ENCODE assay signal across 1 cellular context in the genomic region with DNA sequence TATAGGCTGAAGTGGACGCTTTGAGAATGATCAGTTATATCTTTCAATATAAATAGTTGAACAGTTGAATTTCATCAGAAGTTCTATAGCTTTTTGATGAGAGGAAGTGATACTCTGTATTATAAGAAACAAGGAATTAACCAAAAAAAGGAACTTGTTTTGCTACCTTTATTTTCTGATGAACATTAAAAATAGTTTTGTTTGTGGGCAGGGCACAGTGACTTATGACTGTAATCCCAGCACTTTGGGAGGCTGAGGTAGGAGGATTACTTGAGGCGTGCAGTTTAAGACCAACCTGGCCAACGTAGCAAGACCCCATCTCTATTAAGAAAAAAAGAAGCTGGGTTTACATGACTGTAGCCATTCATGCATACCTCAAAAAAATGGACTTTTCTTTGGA.
TF ChIP-seq lines count a peak whose summit lies in the region.

No MANE protein-coding gene starts in this region.

TF ChIP-seq in K562, 482 proteins besides CTCF, POLR2A, EP300 and RAD21:
- TF ChIP-seq ZNF507 (tag; conservative IDR thresholded peaks at IDR 0.05), result no peak
- TF ChIP-seq HCFC1 (IDR thresholded peaks at IDR 0.05; ENCODE audit: low read depth, low read length), result no peak
- TF ChIP-seq, protein P1, sequence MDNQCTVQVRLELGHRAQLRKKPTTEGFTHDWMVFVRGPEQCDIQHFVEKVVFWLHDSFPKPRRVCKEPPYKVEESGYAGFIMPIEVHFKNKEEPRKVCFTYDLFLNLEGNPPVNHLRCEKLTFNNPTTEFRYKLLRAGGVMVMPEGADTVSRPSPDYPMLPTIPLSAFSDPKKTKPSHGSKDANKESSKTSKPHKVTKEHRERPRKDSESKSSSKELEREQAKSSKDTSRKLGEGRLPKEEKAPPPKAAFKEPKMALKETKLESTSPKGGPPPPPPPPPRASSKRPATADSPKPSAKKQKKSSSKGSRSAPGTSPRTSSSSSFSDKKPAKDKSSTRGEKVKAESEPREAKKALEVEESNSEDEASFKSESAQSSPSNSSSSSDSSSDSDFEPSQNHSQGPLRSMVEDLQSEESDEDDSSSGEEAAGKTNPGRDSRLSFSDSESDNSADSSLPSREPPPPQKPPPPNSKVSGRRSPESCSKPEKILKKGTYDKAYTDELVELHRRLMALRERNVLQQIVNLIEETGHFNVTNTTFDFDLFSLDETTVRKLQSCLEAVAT (IDR thresholded peaks at IDR 0.05), result no peak
- no peak for TF ChIP-seq ZNF316 (IDR thresholded peaks at IDR 0.05)
- TF ChIP-seq, protein P2, sequence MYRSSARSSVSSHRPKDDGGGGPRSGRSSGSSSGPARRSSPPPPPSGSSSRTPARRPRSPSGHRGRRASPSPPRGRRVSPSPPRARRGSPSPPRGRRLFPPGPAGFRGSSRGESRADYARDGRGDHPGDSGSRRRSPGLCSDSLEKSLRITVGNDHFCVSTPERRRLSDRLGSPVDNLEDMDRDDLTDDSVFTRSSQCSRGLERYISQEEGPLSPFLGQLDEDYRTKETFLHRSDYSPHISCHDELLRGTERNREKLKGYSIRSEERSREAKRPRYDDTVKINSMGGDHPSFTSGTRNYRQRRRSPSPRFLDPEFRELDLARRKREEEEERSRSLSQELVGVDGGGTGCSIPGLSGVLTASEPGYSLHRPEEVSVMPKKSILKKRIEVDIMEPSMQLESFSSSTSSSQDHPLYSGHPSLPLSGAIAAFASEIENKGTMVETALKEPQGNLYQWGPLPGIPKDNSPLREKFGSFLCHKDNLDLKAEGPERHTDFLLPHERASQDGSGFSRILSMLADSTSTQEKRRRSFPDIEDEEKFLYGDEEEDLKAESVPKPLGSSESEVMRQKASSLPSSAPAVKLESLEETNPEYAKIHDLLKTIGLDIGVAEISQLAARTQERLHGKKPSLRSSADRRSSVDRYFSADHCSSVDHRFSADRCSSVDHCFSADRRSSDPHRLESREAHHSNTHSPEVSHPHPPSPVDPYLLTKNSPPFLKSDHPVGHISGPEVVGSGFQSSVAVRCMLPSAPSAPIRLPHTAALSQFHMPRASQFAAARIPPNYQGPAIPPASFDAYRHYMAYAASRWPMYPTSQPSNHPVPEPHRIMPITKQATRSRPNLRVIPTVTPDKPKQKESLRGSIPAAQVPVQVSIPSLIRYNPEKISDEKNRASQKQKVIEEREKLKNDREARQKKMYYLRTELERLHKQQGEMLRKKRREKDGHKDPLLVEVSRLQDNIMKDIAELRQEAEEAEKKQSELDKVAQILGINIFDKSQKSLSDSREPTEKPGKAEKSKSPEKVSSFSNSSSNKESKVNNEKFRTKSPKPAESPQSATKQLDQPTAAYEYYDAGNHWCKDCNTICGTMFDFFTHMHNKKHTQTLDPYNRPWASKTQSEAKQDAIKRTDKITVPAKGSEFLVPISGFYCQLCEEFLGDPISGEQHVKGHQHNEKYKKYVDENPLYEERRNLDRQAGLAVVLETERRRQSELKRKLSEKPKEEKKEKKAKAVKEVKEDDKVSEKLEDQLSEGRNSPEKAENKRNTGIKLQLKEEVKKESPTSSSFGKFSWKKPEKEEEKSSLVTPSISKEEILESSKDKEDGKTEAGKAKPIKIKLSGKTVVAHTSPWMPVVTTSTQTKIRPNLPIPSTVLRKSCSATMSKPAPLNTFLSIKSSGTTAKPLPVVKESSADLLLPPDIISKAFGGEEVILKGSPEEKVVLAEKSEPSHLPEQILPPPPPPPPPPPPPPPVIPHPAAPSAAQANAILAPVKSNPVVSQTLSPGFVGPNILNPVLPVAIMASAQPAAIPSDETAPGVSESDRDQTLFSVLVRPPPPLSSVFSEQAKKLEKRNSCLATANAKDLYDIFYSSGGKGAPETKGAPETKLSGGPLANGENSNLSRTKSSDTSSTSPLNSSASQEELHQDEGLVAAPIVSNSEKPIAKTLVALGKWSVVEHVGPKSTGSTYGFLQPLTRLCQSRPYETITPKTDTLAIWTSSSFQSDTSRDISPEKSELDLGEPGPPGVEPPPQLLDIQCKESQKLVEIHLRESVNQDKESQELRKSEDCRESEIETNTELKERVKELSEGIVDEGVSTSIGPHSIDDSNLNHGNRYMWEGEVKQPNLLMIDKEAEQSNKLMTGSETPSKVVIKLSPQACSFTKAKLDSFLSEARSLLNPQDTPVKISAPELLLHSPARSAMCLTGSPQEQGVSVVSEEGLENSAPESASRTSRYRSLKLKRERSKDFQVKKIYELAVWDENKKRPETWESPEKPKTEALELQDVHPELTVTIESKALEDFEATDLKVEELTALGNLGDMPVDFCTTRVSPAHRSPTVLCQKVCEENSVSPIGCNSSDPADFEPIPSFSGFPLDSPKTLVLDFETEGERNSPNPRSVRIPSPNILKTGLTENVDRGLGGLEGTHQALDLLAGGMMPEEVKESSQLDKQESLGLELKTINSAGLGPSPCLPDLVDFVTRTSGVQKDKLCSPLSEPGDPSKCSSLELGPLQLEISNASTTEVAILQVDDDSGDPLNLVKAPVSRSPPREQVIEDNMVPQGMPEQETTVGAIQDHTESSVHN (IDR thresholded peaks at IDR 0.05; ENCODE audit: borderline replicate concordance in 1 of 2, low read depth in 1 of 2), result no peak
- no peak for TF ChIP-seq HDAC3 (IDR thresholded peaks at IDR 0.05; ENCODE audit: borderline replicate concordance, partially characterized antibody)
- peak; percentile 44 for TF ChIP-seq RBM25 (IDR thresholded peaks at IDR 0.05; ENCODE audit: low read depth, low read length, severe bottlenecking)
- no peak for TF ChIP-seq HOMEZ (CRISPR knock-in tag; IDR thresholded peaks at IDR 0.05)
- no peak for TF ChIP-seq IFI16 (CRISPR knock-in tag; IDR thresholded peaks at IDR 0.05)
- no peak for TF ChIP-seq MYC (IDR thresholded peaks at IDR 0.05; ENCODE audit: low read depth, low read length)
- TF ChIP-seq MYC (CRISPR knock-in tag; IDR thresholded peaks at IDR 0.05; ENCODE audit: borderline replicate concordance, low read depth), result no peak
- TF ChIP-seq ZBTB43 (CRISPR knock-in tag; IDR thresholded peaks at IDR 0.05), result no peak
- peak; percentile 65 for TF ChIP-seq ZNF121 (CRISPR knock-in tag; conservative IDR thresholded peaks at IDR 0.05)
- no peak for TF ChIP-seq POU5F1 (IDR thresholded peaks at IDR 0.05; ENCODE audit: borderline replicate concordance, low read depth, low read length, partially characterized antibody)
- TF ChIP-seq STAG1 (CRISPR knock-in tag; IDR thresholded peaks at IDR 0.05; ENCODE audit: borderline replicate concordance), result no peak
- no peak for TF ChIP-seq ZFP1 (CRISPR knock-in tag; IDR thresholded peaks at IDR 0.05)
- TF ChIP-seq RFX7 (CRISPR knock-in tag; IDR thresholded peaks at IDR 0.05), result no peak
- no peak for TF ChIP-seq REST (CRISPR knock-in tag; IDR thresholded peaks at IDR 0.05; ENCODE audit: low read depth)
